22 cellular contexts compared by ENCODE assay signal in genomic region chr12:111197545-111197944, GRCh38.
DNase-seq lines count a peak whose midpoint lies in the region; ATAC-seq, FAIRE-seq and TF ChIP-seq lines count a peak whose summit lies in the region.
"Had no signal": no experiment of that assay in that cellular context is flagged by ENCODE, and none has a peak within 500 bp of the region (broad histone marks: within the 10 kb centered on the region; RNA-seq: fewer than 3 reads in every experiment).

No MANE protein-coding gene starts in this region.

- H3K79me1 ChIP-seq in H1 (ENCODE audit: low read depth, low read length): no peaks in the 10 kb centered on the region; the same call in none of the 2 replicates

- intact Hi-C loops in HepG2 (cut with micrococcal nuclease; ENCODE audit: unreplicated experiment) (no loop called here), right lobe of liver (cut with DNase I) (no loop called here), PC-3 (cut with micrococcal nuclease) (no loop called here)

- H3K27me3 ChIP-seq in HepG2 (ENCODE audit: control insufficient read depth in 1 of 2, insufficient read depth in 2 of 2, low read length in 2 of 2): peaks cover 7 to 37% of the 10 kb centered on the region in 2 experiments; a peak in 4 of 5 replicates
- no peaks in the 10 kb centered on the region for H3K27me3 ChIP-seq in right lobe of liver
- H3K27me3 ChIP-seq in PC-3 (ENCODE audit: low read length): peaks cover 78% of the 10 kb centered on the region
- H3K27me3 ChIP-seq in H1 (replicated peaks in 1 of 4; ENCODE audit: control insufficient read depth in 3 of 4, extremely low read depth in 1 of 4, insufficient read depth in 3 of 4, low read length in 3 of 4): no peaks in the 10 kb centered on the region
- H3K27me3 ChIP-seq: SJCRH30 had no signal

- peaks cover 17% of the 10 kb centered on the region for H3K4me1 Mint-ChIP-seq in type B pancreatic cell (ENCODE audit: unreplicated experiment)

- H3K4me3 ChIP-seq in HepG2 (replicated peaks in 1 of 3; ENCODE audit: insufficient read depth in 1 of 3, low read depth in 2 of 3, low read length in 3 of 3) (no peak overlapping the region), right lobe of liver (no peak overlapping the region), PC-3 (ENCODE audit: low read length) (no peak overlapping the region), H1 (ENCODE audit: extremely low read depth in 1 of 4, insufficient read depth in 2 of 4, low read depth in 3 of 4, low read length in 4 of 4) (no peak overlapping the region)
- H3K4me3 ChIP-seq: SJCRH30 had no signal

- no peaks in the 10 kb centered on the region for H3K9me3 Mint-ChIP-seq in type B pancreatic cell
- H3K9me3 Mint-ChIP-seq: T-cell had no signal

- TF ChIP-seq POLR2A in HepG2 (IDR thresholded peaks at IDR 0.05; ENCODE audit: insufficient read depth in 1 of 2, low read depth in 2 of 2, low read length in 2 of 2): no peak
- TF ChIP-seq POLR2A in right lobe of liver (IDR thresholded peaks at IDR 0.05): no peak
- no peak for TF ChIP-seq POLR2A in H1 (IDR thresholded peaks at IDR 0.05; ENCODE audit: control extremely low read depth in 1 of 2, low read depth in 2 of 2, low read length in 2 of 2)

- H3K14ac ChIP-seq in H1 (ENCODE audit: insufficient read length): no peak overlapping the region

- H3K4ac ChIP-seq in H1 (replicated peaks; ENCODE audit: insufficient read length, low read depth, low read length): no peak overlapping the region

- no peaks in the 10 kb centered on the region for H3K9me2 ChIP-seq in PC-3 (replicated peaks; ENCODE audit: low read length)

- H3K56ac ChIP-seq in H1 (replicated peaks; ENCODE audit: insufficient read length, low read depth, low read length): no peak overlapping the region

- no peak overlapping the region for H3K18ac ChIP-seq in H1 (ENCODE audit: extremely low read depth, low read length)

- H3K23ac ChIP-seq in H1 (ENCODE audit: insufficient read length): no peak overlapping the region

- H3F3A ChIP-seq in PC-3 (ENCODE audit: low read length, unreplicated experiment): no peaks in the 10 kb centered on the region

- H3K27ac Mint-ChIP-seq in type B pancreatic cell: no peak overlapping the region
- H3K27ac Mint-ChIP-seq: T-cell had no signal

- no peak overlapping the region for H3K4me2 ChIP-seq in HepG2 (ENCODE audit: low read depth, low read length)
- H3K4me2 ChIP-seq in PC-3 (ENCODE audit: low read length): no peak overlapping the region
- no peak overlapping the region for H3K4me2 ChIP-seq in H1 (ENCODE audit: insufficient read depth in 1 of 2, low read depth in 2 of 2, low read length in 2 of 2)

- no peak overlapping the region for H2BK12ac ChIP-seq in H1 (ENCODE audit: low read depth, low read length)

- H3K9me3 ChIP-seq in HepG2 (ENCODE audit: low read length) (no peaks in the 10 kb centered on the region), right lobe of liver (no peaks in the 10 kb centered on the region), PC-3 (ENCODE audit: low read length) (no peaks in the 10 kb centered on the region), H1 (ENCODE audit: insufficient read depth in 2 of 2, low read depth in 1 of 2, low read length in 1 of 2) (no peaks in the 10 kb centered on the region)
- H3K9me3 ChIP-seq: SJCRH30 had no signal

- H3K9ac ChIP-seq in HepG2 (ENCODE audit: insufficient read depth, low read depth, low read length): no peak overlapping the region
- no peak overlapping the region for H3K9ac ChIP-seq in PC-3 (ENCODE audit: low read length)
- no peak overlapping the region for H3K9ac ChIP-seq in H1 (replicated peaks in 1 of 4; ENCODE audit: extremely low read depth in 1 of 4, low read depth in 3 of 4, low read length in 3 of 4)

- in situ Hi-C loops in HepG2 (cut with HindIII; ENCODE audit: extremely low pct_ligation_motif_present, low pct_unique_long_range_greater_than_20kb): no loop called here

- H3K4me1 ChIP-seq in HepG2 (ENCODE audit: insufficient read depth, low read length): no peaks in the 10 kb centered on the region
- no peaks in the 10 kb centered on the region for H3K4me1 ChIP-seq in right lobe of liver
- H3K4me1 ChIP-seq in PC-3 (ENCODE audit: insufficient read depth, low read length): no peaks in the 10 kb centered on the region
- H3K4me1 ChIP-seq in H1 (replicated peaks in 1 of 4; ENCODE audit: control insufficient read depth in 3 of 4, insufficient read depth in 4 of 4, low read length in 3 of 4): peaks cover 3 to 23% (median 14%) of the 10 kb centered on the region in 4 experiments
- H3K4me1 ChIP-seq: SJCRH30 had no signal

- BruUV-seq in HepG2 (replicated peaks; lab: Mats Ljungman, UMichigan): no TSS peak
- BruUV-seq in PC-3 (replicated peaks; lab: Mats Ljungman, UMichigan): no TSS peak

- TF ChIP-seq RAD21 in HepG2 (CRISPR knock-in tag; IDR thresholded peaks at IDR 0.05): no peak
- TF ChIP-seq RAD21 in H1 (IDR thresholded peaks at IDR 0.05 in 1 of 2, conservative IDR thresholded peaks at IDR 0.05 in 1 of 2; ENCODE audit: low read depth in 2 of 2, low read length in 2 of 2): no peak

- no peak overlapping the region for H2AK5ac ChIP-seq in H1 (ENCODE audit: low read depth, low read length)

- H3K4me3 Mint-ChIP-seq in type B pancreatic cell: no peak overlapping the region
- H3K4me3 Mint-ChIP-seq: T-cell had no signal

- DNase-seq in HepG2 (ENCODE audit: low spot score) (no peak), right lobe of liver (no peak), PC-3 (no peak), H1 (ENCODE audit: low read depth in 1 of 2, low spot score in 2 of 2) (no peak), type B pancreatic cell (ENCODE audit: extremely low spot score, unreplicated experiment) (no peak), SK-N-DZ (ENCODE audit: low spot score) (no peak), NCI-H2107 treated with DMSO at 0.1 percent for 48 hours (lab: John Stamatoyannopoulos, UW; ENCODE audit: unreplicated experiment) (no peak)
- DNase-seq: 8988T, DMS153, DND-41, Karpas-422, NCI-H1092, NCI-H1417 treated with DMSO at 0.1 percent for 48 hours, NCI-H187, NCI-H2081 treated with DMSO at 0.1 percent for 48 hours, NCI-H2171 treated with DMSO at 0.1 percent for 48 hours, NCI-H345, NCI-H510A treated with DMSO at 0.1 percent for 48 hours, SJCRH30, T-cell had no signal

- POLR2A ChIA-PET in HepG2 (lab: Yijun Ruan, JAX): no interaction called here
- POLR2A ChIA-PET in PC-3 (lab: Charles Lee; ENCODE audit: unreplicated experiment): no interaction called here
- POLR2A ChIA-PET in H1 (lab: Charles Lee; ENCODE audit: partially characterized antibody): no interaction called here

- H3K23me2 ChIP-seq in H1 (ENCODE audit: low read depth, low read length): no peaks in the 10 kb centered on the region

- no peak for TF ChIP-seq EP300 in HepG2 (IDR thresholded peaks at IDR 0.05; ENCODE audit: low read depth in 2 of 2, low read length in 2 of 2)
- no peak for TF ChIP-seq EP300 in HepG2 (CRISPR knock-in tag; IDR thresholded peaks at IDR 0.05; ENCODE audit: borderline replicate concordance)
- TF ChIP-seq EP300 in H1 (IDR thresholded peaks at IDR 0.05; ENCODE audit: borderline replicate concordance in 1 of 2, low read depth in 2 of 2, low read length in 2 of 2): no peak

- H3K36me3 ChIP-seq in HepG2 (replicated peaks in 1 of 2; ENCODE audit: control insufficient read depth in 1 of 2, insufficient read depth in 2 of 2, low read length in 2 of 2): no peaks in the 10 kb centered on the region
- H3K36me3 ChIP-seq in right lobe of liver: no peaks in the 10 kb centered on the region
- no peaks in the 10 kb centered on the region for H3K36me3 ChIP-seq in PC-3 (ENCODE audit: low read depth, low read length)
- H3K36me3 ChIP-seq in H1 (ENCODE audit: control insufficient read depth in 2 of 4, insufficient read depth in 4 of 4, low read length in 3 of 4): no peaks in the 10 kb centered on the region
- H3K36me3 ChIP-seq: SJCRH30 had no signal

- H3K27ac ChIP-seq in HepG2 (ENCODE audit: extremely low read length, insufficient read depth, low read length): no peak overlapping the region
- H3K27ac ChIP-seq in right lobe of liver: no peak overlapping the region
- H3K27ac ChIP-seq in PC-3 (ENCODE audit: low read length): no peak overlapping the region
- H3K27ac ChIP-seq in H1 (ENCODE audit: low read depth, low read length): no peak overlapping the region
- H3K27ac ChIP-seq: SJCRH30 had no signal

- CTCF ChIA-PET in HepG2 (lab: Yijun Ruan, JAX; ENCODE audit: low intra/inter-chr PET ratio, low total read pairs): no interaction called here
- CTCF ChIA-PET in PC-3 (lab: Charles Lee): no interaction called here
- CTCF ChIA-PET in H1 (lab: Charles Lee; ENCODE audit: partially characterized antibody): interaction anchor here (0.9 to 1.4 kb wide), 5 partner anchors 30 to 232 kb away, joined by 3 to 4 read pairs (median 3); no protein-coding TSS in a partner anchor

- WGBS in HepG2 (ENCODE audit: low lambda C conversion rate): no CpG with 5 or more reads among the region's 3 CpGs
- WGBS in right lobe of liver (ENCODE audit: insufficient coverage, low coverage, low lambda C conversion rate, missing lambda C conversion rate): 60% methylated on average over 1 of the region's 3 CpGs
- 92% methylated on average over 3 of the region's 3 CpGs; no CpG with 5 or more reads in 1 of the 2 experiments for WGBS in H1 (ENCODE audit: extremely low coverage in 1 of 2, insufficient coverage in 1 of 2, insufficient read length in 1 of 2, insufficient replicate concordance in 2 of 2, low coverage in 1 of 2, low lambda C conversion rate in 2 of 2, missing lambda C conversion rate in 1 of 2), 2 experiments

- no peak overlapping the region for H4K5ac ChIP-seq in H1 (ENCODE audit: insufficient read length, low read depth, low read length)

- no peak overlapping the region for H2BK20ac ChIP-seq in H1 (ENCODE audit: low read length)

- H4K20me1 ChIP-seq in HepG2 (ENCODE audit: insufficient read depth, low read length): no peaks in the 10 kb centered on the region
- no peaks in the 10 kb centered on the region for H4K20me1 ChIP-seq in PC-3 (ENCODE audit: low read length)
- peaks cover 0 to 6% of the 10 kb centered on the region in 2 experiments for H4K20me1 ChIP-seq in H1 (replicated peaks in 1 of 2; ENCODE audit: control insufficient read depth in 1 of 2, insufficient read depth in 2 of 2, low read length in 2 of 2)

- H3K79me2 ChIP-seq in HepG2 (ENCODE audit: insufficient read depth, low read length): no peaks in the 10 kb centered on the region
- no peaks in the 10 kb centered on the region for H3K79me2 ChIP-seq in PC-3 (ENCODE audit: low read length)
- H3K79me2 ChIP-seq in H1 (ENCODE audit: control insufficient read depth in 1 of 2, insufficient read depth in 2 of 2, low read length in 2 of 2): no peaks in the 10 kb centered on the region; a peak in 1 of 4 replicates

- TF ChIP-seq CTCF in HepG2 (CRISPR knock-in tag; IDR thresholded peaks at IDR 0.05): no peak
- no peak for TF ChIP-seq CTCF in right lobe of liver (IDR thresholded peaks at IDR 0.05)
- 0 out of 2 replicates have a peak, but pooled peaks have one; percentile 10 for TF ChIP-seq CTCF in PC-3 (conservative IDR thresholded peaks at IDR 0.05; ENCODE audit: low read depth, low read length)
- TF ChIP-seq CTCF in H1 (IDR thresholded peaks at IDR 0.05; ENCODE audit: control extremely low read depth in 1 of 3, insufficient read depth in 1 of 3, low read depth in 1 of 3, low read length in 3 of 3): peak in 2 of 3 experiments; percentile 27 to 30; a peak in 2 of 4 replicates
- peak; percentile 35 for TF ChIP-seq CTCF in type B pancreatic cell (conservative IDR thresholded peaks at IDR 0.05)

- H3K36me3 Mint-ChIP-seq in type B pancreatic cell: no peaks in the 10 kb centered on the region
- H3K36me3 Mint-ChIP-seq: T-cell had no signal

- no peak overlapping the region for H2BK5ac ChIP-seq in H1 (ENCODE audit: low read depth, low read length)

- no peak overlapping the region for H4K8ac ChIP-seq in H1 (ENCODE audit: extremely low read depth, insufficient read depth, low read length)

- H3K27me3 Mint-ChIP-seq in type B pancreatic cell: peaks cover 38% of the 10 kb centered on the region

- H2BK120ac ChIP-seq in H1 (replicated peaks; ENCODE audit: low read depth, low read length): no peak overlapping the region

- no peak overlapping the region; the same call in 1 of the 2 replicates for H2BK15ac ChIP-seq in H1 (ENCODE audit: low read length)

- H2AFZ ChIP-seq in HepG2 (ENCODE audit: low read length) (no peak overlapping the region), PC-3 (ENCODE audit: low read length) (no peak overlapping the region), H1 (ENCODE audit: low read length) (no peak overlapping the region)

- FAIRE-seq in HepG2 (lab: Jason Lieb, UNC): no peak
- no peak for FAIRE-seq in H1 (lab: Jason Lieb, UNC)

- ATAC-seq in HepG2: peak; percentile 62
- ATAC-seq in right lobe of liver: no peak
- ATAC-seq in PC-3: no peak; the same call in 1 of the 2 replicates
- ATAC-seq in GM21723 (IDR thresholded peaks at IDR 0.05; ENCODE audit: unreplicated experiment): no peak
- ATAC-seq: Right ventricle myocardium inferior, T-cell had no signal

- H4K91ac ChIP-seq in H1 (replicated peaks; ENCODE audit: insufficient read length, low read length): no peak overlapping the region

Comparison
In these comparisons a context has a peak if more than half of its experiments do, and no peak if none do; other contexts are left out.
1. CTCF ChIP-seq: peak in PC-3 (single experiment), H1 (2 of 3) and type B pancreatic cell (single experiment); none in HepG2 (single experiment) and right lobe of liver (0 of 4).
2. Of the 41 proteins assayed by ChIP-seq in both HepG2 and H1: peak only in HepG2: none; only in H1: CTCF and KDM1A; in both: none; in neither: 39.